8 cellular contexts compared by ENCODE assay signal in genomic region chr6:167351656-167352354, GRCh38. TPM values are rescaled to one million over a fixed set of nuclear protein-coding genes. Genes with fewer than 3 reads are reported as not detected.
DNase-seq lines count a peak whose midpoint lies in the region; ATAC-seq and TF ChIP-seq lines count a peak whose summit lies in the region.

No MANE protein-coding gene starts in this region.

- peak; percentile 58 for ATAC-seq in GM19438 (IDR thresholded peaks at IDR 0.05; ENCODE audit: low read depth, unreplicated experiment)
- peak; percentile 58 for ATAC-seq in HG03469 (IDR thresholded peaks at IDR 0.05; ENCODE audit: unreplicated experiment)
- no peak for ATAC-seq in HG02981 (IDR thresholded peaks at IDR 0.05; ENCODE audit: unreplicated experiment)

- peaks cover 30 to 34% (median 32%) of the 10 kb centered on the region in 3 donors for H3K27me3 ChIP-seq in skeletal muscle tissue (ENCODE audit: control insufficient read depth in 3 of 3, insufficient read depth in 3 of 3, low read length in 3 of 3)

- peaks cover 7 to 9% (median 8%) of the 10 kb centered on the region in 3 donors for H3K4me1 ChIP-seq in skeletal muscle tissue (ENCODE audit: control insufficient read depth in 3 of 3, insufficient read depth in 3 of 3, low read length in 3 of 3)

- no peaks in the 10 kb centered on the region for H3K36me3 ChIP-seq in skeletal muscle tissue (ENCODE audit: control insufficient read depth in 3 of 3, insufficient read depth in 3 of 3, low read length in 3 of 3)

- H3K4me3 ChIP-seq in coronary artery (peak overlapping the region; percentile 65), skeletal muscle tissue (ENCODE audit: low read length in 3 of 3) (peak overlapping the region in 2 of 3 donors; percentile 52 to 61)

- peaks cover 0 to 4% (median 0%) of the 10 kb centered on the region in 3 donors for H3K9me3 ChIP-seq in skeletal muscle tissue (ENCODE audit: control insufficient read depth in 3 of 3, low read length in 3 of 3)

- H3K9ac ChIP-seq in skeletal muscle tissue (ENCODE audit: low read depth in 1 of 3, low read length in 3 of 3) = no peak overlapping the region

- no peak for DNase-seq in coronary artery (ENCODE audit: low spot score)
- DNase-seq in NCI-H2171 (lab: John Stamatoyannopoulos, UW) = no peak
- DNase-seq in HuH-7.5 (ENCODE audit: low spot score) = no peak
- no peak for DNase-seq in SIG-M5 treated with dmso at 0.1 percent for 504 hours (lab: John Stamatoyannopoulos, UW; ENCODE audit: unreplicated experiment)

- no peak overlapping the region for H3K27ac ChIP-seq in coronary artery
- H3K27ac ChIP-seq in skeletal muscle tissue (ENCODE audit: low read depth, low read length) = no peak overlapping the region

- no peak for TF ChIP-seq CTCF in coronary artery (IDR thresholded peaks at IDR 0.05)

RNA-seq across cellular contexts. Expression of gene TTLL2, which starts 26.9 kb away (rescaled TPM):
- total RNA-seq in skeletal muscle tissue = not detected
